ENCODE assay signal across 14 cellular contexts in the genomic region with DNA sequence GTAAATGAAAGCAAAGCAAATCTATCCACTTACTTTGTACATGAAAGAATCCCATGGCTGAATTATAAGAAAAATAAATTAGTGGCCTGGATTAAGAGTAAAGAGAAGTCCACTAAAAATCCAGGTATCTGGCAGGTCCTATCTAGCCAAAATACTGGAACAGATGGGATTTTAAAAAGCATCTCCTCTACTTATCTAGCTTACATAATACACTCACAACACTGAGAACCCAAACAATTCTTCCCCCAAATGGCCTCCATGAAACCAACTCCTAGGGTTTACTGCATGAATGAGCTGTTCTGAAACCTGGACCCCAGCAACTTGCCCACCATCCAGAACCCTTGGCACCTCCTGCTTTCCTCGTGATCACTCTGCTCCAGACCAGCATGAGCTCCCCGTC.
DNase-seq lines count a peak whose midpoint lies in the region; ATAC-seq and TF ChIP-seq lines count a peak whose summit lies in the region.
"Had no signal": no experiment of that assay in that cellular context is flagged by ENCODE, and none has a peak within 500 bp of the region (broad histone marks: within the 10 kb centered on the region; RNA-seq: fewer than 3 reads in every experiment).

No MANE protein-coding gene starts in this region.

- no peaks in the 10 kb centered on the region for H3K9me3 Mint-ChIP-seq in neural progenitor cell
- H3K9me3 Mint-ChIP-seq: CD4-positive, alpha-beta memory T cell; GM23338; H9 had no signal

- no peaks in the 10 kb centered on the region for H3K27me3 ChIP-seq in neural progenitor cell
- no peaks in the 10 kb centered on the region for H3K27me3 ChIP-seq in spleen (replicated peaks in 1 of 7)
- no peaks in the 10 kb centered on the region for H3K27me3 ChIP-seq in upper lobe of left lung

- no peak overlapping the region for H3K9ac ChIP-seq in neural progenitor cell

- TF ChIP-seq CTCF in neural progenitor cell (IDR thresholded peaks at IDR 0.05): no peak
- no peak for TF ChIP-seq CTCF in spleen (IDR thresholded peaks at IDR 0.05 in 8 of 11, conservative IDR thresholded peaks at IDR 0.05 in 3 of 11)
- TF ChIP-seq CTCF in upper lobe of left lung (IDR thresholded peaks at IDR 0.05): no peak

- H2AFZ ChIP-seq in neural progenitor cell (replicated peaks): no peak overlapping the region
- H2AFZ ChIP-seq: GM23338 had no signal

- no peak for TF ChIP-seq EP300 in upper lobe of left lung (IDR thresholded peaks at IDR 0.05)

- H3K36me3 Mint-ChIP-seq in neural progenitor cell: peaks cover 6% of the 10 kb centered on the region
- H3K36me3 Mint-ChIP-seq: CD4-positive, alpha-beta memory T cell had no signal

- H3K27ac Mint-ChIP-seq in neural progenitor cell: peak overlapping the region; percentile 39
- H3K27ac Mint-ChIP-seq: B cell, GM23338, H9 had no signal

- WGBS in spleen, 5 donors: 72 to 88% (median 76%) methylated on average over 2 of the region's 2 CpGs
- WGBS in upper lobe of left lung, 2 donors: 70 to 90% methylated on average over 2 of the region's 2 CpGs

- DNase-seq in G401 (ENCODE audit: low spot score): peak; percentile 88
- DNase-seq in cerebellar cortex (ENCODE audit: low spot score): peak; percentile 85
- no peak for DNase-seq in neural progenitor cell (ENCODE audit: low spot score)
- no peak for DNase-seq in spleen
- DNase-seq in Ammon's horn (ENCODE audit: low spot score): no peak
- DNase-seq in upper lobe of left lung: no peak
- no peak for DNase-seq in KG1 (lab: John Stamatoyannopoulos, UW)
- DNase-seq: ACHN; CD4-positive, alpha-beta memory T cell; DMS79; H9 had no signal

- peaks cover 3% of the 10 kb centered on the region for H3K27me3 Mint-ChIP-seq in neural progenitor cell (ENCODE audit: insufficient read depth, low read depth)
- H3K27me3 Mint-ChIP-seq: B cell had no signal

- H3K4me1 ChIP-seq in neural progenitor cell: peaks cover 24% of the 10 kb centered on the region
- H3K4me1 ChIP-seq in spleen: peaks cover 7 to 65% (median 53%) of the 10 kb centered on the region in 6 donors
- H3K4me1 ChIP-seq in upper lobe of left lung: peaks cover 0 to 5% (median 0%) of the 10 kb centered on the region in 4 donors

- in situ Hi-C loops in G401 (cut with HindIII; ENCODE audit: low sequenced_read_pairs): no loop called here

- H3K79me2 ChIP-seq in neural progenitor cell (ENCODE audit: low read depth): no peaks in the 10 kb centered on the region

- no peak overlapping the region for H3K27ac ChIP-seq in neural progenitor cell
- H3K27ac ChIP-seq in spleen: peak overlapping the region; percentile 72 to 91 (median 82)
- H3K27ac ChIP-seq in upper lobe of left lung: no peak overlapping the region

- H3K4me2 ChIP-seq in neural progenitor cell: no peak overlapping the region
- H3K4me2 ChIP-seq: GM23338 had no signal

- H3K9me3 ChIP-seq in neural progenitor cell (ENCODE audit: low read depth) (no peaks in the 10 kb centered on the region), spleen (no peaks in the 10 kb centered on the region), upper lobe of left lung (no peaks in the 10 kb centered on the region)

- peaks cover 47% of the 10 kb centered on the region for H3K4me1 Mint-ChIP-seq in neural progenitor cell
- H3K4me1 Mint-ChIP-seq: B cell; CD4-positive, alpha-beta memory T cell had no signal

- intact Hi-C loops in spleen (cut with DNase I; ENCODE audit: low total_unique reads): no loop called here

- TF ChIP-seq POLR2A in spleen (IDR thresholded peaks at IDR 0.05) (no peak), upper lobe of left lung (IDR thresholded peaks at IDR 0.05) (no peak)

- no peaks in the 10 kb centered on the region for H3F3A ChIP-seq in neural progenitor cell (ENCODE audit: low read depth)

- no peaks in the 10 kb centered on the region for H4K20me1 ChIP-seq in neural progenitor cell (ENCODE audit: low read depth)

- H3K4me3 Mint-ChIP-seq in neural progenitor cell: no peak overlapping the region
- H3K4me3 Mint-ChIP-seq: B cell; CD4-positive, alpha-beta memory T cell; GM23338; H9 had no signal

- ATAC-seq in HG02763 (IDR thresholded peaks at IDR 0.05; ENCODE audit: unreplicated experiment) (no peak), upper lobe of left lung (ENCODE audit: low FRiP score in 2 of 2) (no peak)
- ATAC-seq: GM23338 had no signal

- H3K36me3 ChIP-seq in neural progenitor cell (no peaks in the 10 kb centered on the region), spleen (peaks cover 0 to 24% (median 0%) of the 10 kb centered on the region in 6 donors), upper lobe of left lung (no peaks in the 10 kb centered on the region)

- H3K4me3 ChIP-seq in neural progenitor cell (no peak overlapping the region), spleen (no peak overlapping the region), upper lobe of left lung (no peak overlapping the region)
- H3K4me3 ChIP-seq: GM23338 had no signal

Comparison
In these comparisons a context has a peak if more than half of its experiments do, and no peak if none do; other contexts are left out.
1. DNase-seq: peak in G401 (single experiment) and cerebellar cortex (single experiment); none in neural progenitor cell (single experiment), spleen (single experiment), Ammon's horn (single experiment), upper lobe of left lung (0 of 2) and KG1 (single experiment).
2. H3K27ac ChIP-seq: peak in spleen (8 of 8); none in neural progenitor cell (single experiment) and upper lobe of left lung (0 of 4).